ENCODE assay signal across 8 cellular contexts in the genomic region with DNA sequence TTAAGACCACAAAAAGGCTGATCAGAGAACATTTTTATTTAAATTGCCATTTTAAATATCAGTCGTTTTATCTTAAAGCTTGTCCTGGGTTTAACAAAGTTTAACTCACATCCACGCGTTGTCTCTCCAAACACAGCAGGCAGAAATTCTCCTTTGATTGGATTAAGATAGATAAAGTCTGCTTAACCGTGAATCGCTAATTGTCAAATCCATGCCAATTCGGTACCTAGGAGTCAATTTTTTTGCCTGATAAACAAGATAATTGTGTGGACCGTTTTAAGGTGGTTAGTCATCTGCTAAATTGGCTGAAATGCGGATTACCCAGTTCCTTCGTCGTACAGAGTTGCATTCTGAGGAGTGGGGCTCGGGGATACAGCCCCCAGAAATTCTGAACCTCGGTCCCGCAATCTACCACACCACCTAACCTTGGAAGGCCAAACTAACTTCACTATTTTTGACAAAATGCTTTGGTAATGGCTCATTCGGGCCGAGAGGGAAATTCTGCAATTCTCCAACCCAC. TPM values are rescaled to one million over a fixed set of nuclear protein-coding genes. Genes with fewer than 3 reads are reported as not detected.
A peak's percentile ranks its signal among the peaks of the same experiment; 100 is the strongest.
DNase-seq lines count a peak whose midpoint lies in the region; ATAC-seq and TF ChIP-seq lines count a peak whose summit lies in the region.

No MANE protein-coding gene starts in this region.

- peaks cover 38% of the 10 kb centered on the region for H3K36me3 ChIP-seq in BE2C
- H3K36me3 ChIP-seq in IMR-90 (ENCODE audit: control insufficient read depth, insufficient read depth, low read length) = peaks cover 3% of the 10 kb centered on the region

- H2AFZ ChIP-seq in IMR-90 (replicated peaks; ENCODE audit: low read length, poor library complexity) = peak overlapping the region; percentile 97

- no peak for DNase-seq in BE2C
- no peak for DNase-seq in IMR-90
- DNase-seq in MCF 10A (ENCODE audit: unreplicated experiment) = no peak
- DNase-seq in mesothelial cell of epicardium (ENCODE audit: low spot score in 2 of 2, unreplicated experiment in 2 of 2) = no peak
- DNase-seq in NCI-H446 treated with DMSO at 0.1 percent for 48 hours (lab: John Stamatoyannopoulos, UW) = no peak

- peak overlapping the region; percentile 94 for H3K4me3 Mint-ChIP-seq in MCF 10A (ENCODE audit: unreplicated experiment)
- peak overlapping the region; percentile 98 for H3K4me3 Mint-ChIP-seq in mesothelial cell of epicardium

- peak overlapping the region; percentile 87 for H2AK9ac ChIP-seq in IMR-90 (replicated peaks; ENCODE audit: low read depth, low read length, poor library complexity)

- H3K4me3 ChIP-seq in BE2C (ENCODE audit: low read depth, low read length) (peak overlapping the region; percentile 94), IMR-90 (ENCODE audit: insufficient read depth, low read depth, low read length) (peak overlapping the region; percentile 79)

- H2BK20ac ChIP-seq in IMR-90 (ENCODE audit: low read depth, low read length) = no peak overlapping the region

- H3K4ac ChIP-seq in IMR-90 (ENCODE audit: low read depth, low read length) = peak overlapping the region; percentile 98

- BruUV-seq in IMR-90 (replicated peaks; lab: Mats Ljungman, UMichigan) = TSS peak; percentile 86
- BruUV-seq in MCF 10A (replicated peaks; lab: Mats Ljungman, UMichigan) = TSS peak; percentile 83

- H4K91ac ChIP-seq in IMR-90 (ENCODE audit: insufficient read depth, low read depth, low read length) = peak overlapping the region; percentile 88

- H3K27me3 ChIP-seq in BE2C = no peaks in the 10 kb centered on the region; the same call in 1 of the 2 replicates
- H3K27me3 ChIP-seq in IMR-90 (ENCODE audit: control insufficient read depth, insufficient read depth, low read length) = no peaks in the 10 kb centered on the region; the same call in 1 of the 2 replicates

- H2BK5ac ChIP-seq in IMR-90 (ENCODE audit: low read depth, low read length, poor library complexity, severe bottlenecking) = peak overlapping the region; percentile 88

- peak overlapping the region; percentile 76 for H4K5ac ChIP-seq in IMR-90 (ENCODE audit: low read depth, low read length)

- peak overlapping the region; percentile 84 for H3K4me2 ChIP-seq in IMR-90 (ENCODE audit: low read depth, low read length)

- H3K4me1 ChIP-seq in BE2C (no peaks in the 10 kb centered on the region; the same call in 1 of the 2 replicates), IMR-90 (ENCODE audit: control insufficient read depth, insufficient read depth, low read length) (peaks cover 2% of the 10 kb centered on the region; the same call in 1 of the 2 replicates)

- in situ Hi-C loops in IMR-90 (cut with MboI; ENCODE audit: low sequenced_read_pairs) = no loop called here

- POLR2A ChIA-PET in IMR-90 (lab: Charles Lee; ENCODE audit: unreplicated experiment) = interaction anchor here (0.6 kb wide), 1 partner anchor 269 kb away, joined by 3 read pairs; no protein-coding TSS in a partner anchor
- POLR2A ChIA-PET in MCF 10A (lab: Yijun Ruan, JAX) = interaction anchor here (0.6 to 6.1 kb wide), 33 partner anchors 10 to 1264 kb away, joined by 3 to 84 read pairs (median 5); a partner anchor contains a TSS

- peaks cover 52% of the 10 kb centered on the region for H3K36me3 Mint-ChIP-seq in MCF 10A (ENCODE audit: insufficient read depth, unreplicated experiment)
- peaks cover 18% of the 10 kb centered on the region for H3K36me3 Mint-ChIP-seq in mesothelial cell of epicardium

- peak overlapping the region; percentile 86 to 99 for H4K8ac ChIP-seq in IMR-90 (ENCODE audit: low read depth in 2 of 2, low read length in 2 of 2)

- peaks cover 24% of the 10 kb centered on the region for H4K20me1 ChIP-seq in IMR-90 (ENCODE audit: insufficient read depth, low read length)

- peak overlapping the region; percentile 75 for H3K27ac ChIP-seq in IMR-90 (ENCODE audit: insufficient read depth, low read length)

- no CpG with 5 or more reads among the region's 15 CpGs for WGBS in IMR-90 (ENCODE audit: extremely low coverage in 2 of 2, insufficient read length in 1 of 2), 2 experiments

- no peak for TF ChIP-seq CTCF in BE2C (IDR thresholded peaks at IDR 0.05; ENCODE audit: low read depth, low read length)
- TF ChIP-seq CTCF in IMR-90 (conservative IDR thresholded peaks at IDR 0.05; ENCODE audit: low read depth, low read length) = no peak
- no peak for TF ChIP-seq CTCF in MCF 10A (IDR thresholded peaks at IDR 0.05; ENCODE audit: unreplicated experiment)
- TF ChIP-seq CTCF in mesothelial cell of epicardium (IDR thresholded peaks at IDR 0.05; ENCODE audit: unreplicated experiment) = no peak

- peak overlapping the region; percentile 89 for H3K9ac ChIP-seq in IMR-90 (ENCODE audit: low read depth, low read length)

- CTCF ChIA-PET in IMR-90 (lab: Yijun Ruan, JAX) (interaction anchor here (0.6 kb wide), 1 partner anchor 253 kb away, joined by 3 read pairs; no protein-coding TSS in a partner anchor), MCF 10A (lab: Yijun Ruan, JAX) (interaction anchor here (0.6 to 1.5 kb wide), 12 partner anchors 10 to 413 kb away, joined by 3 to 9 read pairs (median 4); no protein-coding TSS in a partner anchor)

- peak overlapping the region; percentile 81 for H3K56ac ChIP-seq in IMR-90 (ENCODE audit: extremely low read depth, insufficient read depth, low read length)

- peak overlapping the region; percentile 95 for H3K23ac ChIP-seq in IMR-90 (ENCODE audit: low read depth, low read length)

- no peak for TF ChIP-seq RAD21 in IMR-90 (IDR thresholded peaks at IDR 0.05; ENCODE audit: low read length)

- H3K14ac ChIP-seq in IMR-90 (replicated peaks; ENCODE audit: low read depth, low read length) = peak overlapping the region; percentile 98

- H3K27ac Mint-ChIP-seq in MCF 10A (ENCODE audit: low read depth, unreplicated experiment) (peak overlapping the region; percentile 98), mesothelial cell of epicardium (peak overlapping the region; percentile 100)

- H3K27me3 Mint-ChIP-seq in MCF 10A (ENCODE audit: insufficient read depth, unreplicated experiment) (no peaks in the 10 kb centered on the region), mesothelial cell of epicardium (ENCODE audit: low read depth) (peaks cover 6% of the 10 kb centered on the region)

- H3K4me1 Mint-ChIP-seq in MCF 10A (ENCODE audit: insufficient read depth, unreplicated experiment) (peaks cover 15% of the 10 kb centered on the region), mesothelial cell of epicardium (peaks cover 33% of the 10 kb centered on the region)

- H2BK120ac ChIP-seq in IMR-90 (ENCODE audit: low read depth, low read length) = 0 out of 2 replicates have a peak overlapping the region, but pooled peaks have one; percentile 38

- H3K9me3 Mint-ChIP-seq in MCF 10A (ENCODE audit: unreplicated experiment) (no peaks in the 10 kb centered on the region), mesothelial cell of epicardium (no peaks in the 10 kb centered on the region)

- H3K18ac ChIP-seq in IMR-90 (ENCODE audit: low read depth, low read length) = no peak overlapping the region; the same call in 1 of the 2 replicates

- peaks cover 2% of the 10 kb centered on the region; the same call in 1 of the 2 replicates for H3K9me1 ChIP-seq in IMR-90 (ENCODE audit: insufficient read depth, low read length)

- H3K79me1 ChIP-seq in IMR-90 (ENCODE audit: low read depth in 1 of 2, low read length in 2 of 2) = peaks cover 0 to 26% of the 10 kb centered on the region in 2 experiments; a peak in 2 of 4 replicates

- H3K9me3 ChIP-seq in BE2C = no peaks in the 10 kb centered on the region
- H3K9me3 ChIP-seq in IMR-90 (ENCODE audit: control insufficient read depth, insufficient read depth, low read length) = no peaks in the 10 kb centered on the region

- H2BK15ac ChIP-seq in IMR-90 (ENCODE audit: low read depth, low read length) = no peak overlapping the region

- dilution Hi-C loops in IMR-90 (cut with HindIII; ENCODE audit: low sequenced_read_pairs, unreplicated experiment) = no loop called here

- ATAC-seq in IMR-90 (ENCODE audit: low read depth) = no peak
- ATAC-seq in HG03175 (IDR thresholded peaks at IDR 0.05; ENCODE audit: unreplicated experiment) = no peak
- no peak for ATAC-seq in GM21619 (IDR thresholded peaks at IDR 0.05; ENCODE audit: unreplicated experiment)
- ATAC-seq in HG03571 (IDR thresholded peaks at IDR 0.05; ENCODE audit: unreplicated experiment) = no peak

- intact Hi-C loops in IMR-90 (cut with micrococcal nuclease) (no loop called here), MCF 10A (cut with micrococcal nuclease) (no loop called here)

- peak overlapping the region; percentile 41; the same call in 1 of the 2 replicates for H2AK5ac ChIP-seq in IMR-90 (ENCODE audit: low read depth, low read length)

- no peak for TF ChIP-seq POLR2A in IMR-90 (IDR thresholded peaks at IDR 0.05; ENCODE audit: low read depth, low read length)

TF ChIP-seq in IMR-90, 13 proteins besides CTCF, POLR2A, EP300 and RAD21:
- TF ChIP-seq FOS (IDR thresholded peaks at IDR 0.05; ENCODE audit: low read depth, low read length) = no peak
- no peak for TF ChIP-seq CHD1 (IDR thresholded peaks at IDR 0.05; ENCODE audit: low read depth, low read length)
- no peak for TF ChIP-seq MAFK (IDR thresholded peaks at IDR 0.05; ENCODE audit: low read depth, low read length)
- no peak for TF ChIP-seq CEBPB (IDR thresholded peaks at IDR 0.05; ENCODE audit: low read depth, low read length)
- TF ChIP-seq SMC3 (IDR thresholded peaks at IDR 0.05; ENCODE audit: low read depth, low read length) = no peak
- TF ChIP-seq NFE2L2 (IDR thresholded peaks at IDR 0.05; ENCODE audit: low read depth, low read length) = no peak
- TF ChIP-seq RCOR1 (IDR thresholded peaks at IDR 0.05; ENCODE audit: insufficient replicate concordance, low read length) = no peak
- no peak for TF ChIP-seq RFX5 (IDR thresholded peaks at IDR 0.05; ENCODE audit: low read depth, low read length)
- no peak for TF ChIP-seq MXI1 (IDR thresholded peaks at IDR 0.05; ENCODE audit: borderline replicate concordance, low read depth, low read length)

RNA-seq across cellular contexts. Expression of a gene that starts 0.6 kb away (rescaled TPM):
- 926 TPM for polyA plus RNA-seq in BE2C (2012; ENCODE audit: insufficient read depth, insufficient read length, low read depth)
- total RNA-seq in IMR-90 (2012; rRNA removed) (211 and 225 TPM in 2 replicates), MCF 10A (2022) (937 and 946 TPM in 2 replicates), mesothelial cell of epicardium (641 to 666 TPM (median 655 TPM) in 3 replicates)
- polyA plus RNA-seq in IMR-90 (2012; rRNA removed) = 410 and 443 TPM in 2 replicates
- 226 and 424 TPM in 2 replicates for polyA plus RNA-seq in IMR-90 (2012; cell fraction: cytosol; rRNA removed)
- 47.3 and 183 TPM in 2 replicates for polyA plus RNA-seq in IMR-90 (2012; cell fraction: nucleus; rRNA removed; ENCODE audit: low replicate concordance)

RNA-seq across cellular contexts. Expression of a gene that starts 49.0 kb away (rescaled TPM):
- polyA plus RNA-seq in BE2C (2012; ENCODE audit: insufficient read depth, insufficient read length, low read depth) = 2.8 TPM
- total RNA-seq in IMR-90 (2012; rRNA removed) (3.2 and 6.4 TPM in 2 replicates), MCF 10A (2022) (46.4 and 50.9 TPM in 2 replicates), mesothelial cell of epicardium (0.09 TPM in 1 of 3 replicates, not detected in the others)
- 23.1 and 28.3 TPM in 2 replicates for polyA plus RNA-seq in IMR-90 (2012; rRNA removed)
- 13.8 and 28.3 TPM in 2 replicates for polyA plus RNA-seq in IMR-90 (2012; cell fraction: cytosol; rRNA removed)
- 16.9 and 18.6 TPM in 2 replicates for polyA plus RNA-seq in IMR-90 (2012; cell fraction: nucleus; rRNA removed; ENCODE audit: low replicate concordance)
